In the genomic region with DNA sequence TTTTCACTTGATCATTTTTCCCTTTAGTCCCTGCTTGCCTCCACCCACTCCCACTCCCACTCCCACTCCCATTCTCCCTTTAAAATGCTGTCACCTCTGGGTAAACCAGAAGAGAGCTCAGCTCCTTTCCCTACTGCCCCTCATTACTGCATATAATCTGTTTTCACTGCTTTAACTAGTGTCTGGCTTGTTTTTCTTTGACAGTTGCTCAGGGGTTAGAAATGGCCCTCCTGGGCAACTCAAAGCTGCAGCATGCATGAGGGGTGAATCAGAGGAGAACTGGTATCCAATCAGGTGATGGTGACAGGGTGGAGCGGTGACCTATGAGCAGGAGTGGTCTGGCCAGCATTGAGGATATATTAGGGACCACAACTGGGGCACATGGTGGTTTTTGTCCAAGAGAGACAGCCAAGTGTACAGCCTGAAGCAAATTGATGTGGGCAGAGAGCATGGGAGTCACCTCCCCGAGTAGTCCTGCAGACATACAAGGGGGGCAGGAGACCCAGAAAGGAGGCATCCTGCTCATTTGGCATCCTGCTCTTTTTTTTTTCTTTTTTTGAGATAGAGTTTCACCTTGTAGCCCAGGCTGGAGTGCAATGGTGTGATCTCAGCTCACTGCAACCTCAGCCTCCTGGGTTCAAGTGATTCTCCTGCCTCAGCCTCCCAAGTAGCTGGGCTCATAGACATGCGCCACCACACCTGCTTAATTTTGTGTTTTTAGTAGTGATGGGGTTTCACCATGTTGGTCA, we compare ENCODE assay signal across 12 cellular contexts. TPM values are rescaled to one million over a fixed set of nuclear protein-coding genes. Genes with fewer than 3 reads are reported as not detected.
A peak's percentile ranks its signal among the peaks of the same experiment; 100 is the strongest.
DNase-seq lines count a peak whose midpoint lies in the region; ATAC-seq, FAIRE-seq and TF ChIP-seq lines count a peak whose summit lies in the region.
"Had no signal": no experiment of that assay in that cellular context is flagged by ENCODE, and none has a peak within 500 bp of the region (broad histone marks: within the 10 kb centered on the region; RNA-seq: fewer than 3 reads in every experiment).

No MANE protein-coding gene starts in this region.

- H3K4me3 ChIP-seq in ACC112 (ENCODE audit: low read depth, low read length) (peak overlapping the region; percentile 14; the same call in 1 of the 2 replicates), IMR-90 (ENCODE audit: insufficient read depth, low read depth, low read length) (no peak overlapping the region), mucosa of rectum (ENCODE audit: low read length in 2 of 2) (no peak overlapping the region)

- H2AFZ ChIP-seq in ACC112 (ENCODE audit: low read length, unreplicated experiment), result no peak overlapping the region
- peak overlapping the region; percentile 72 for H2AFZ ChIP-seq in IMR-90 (replicated peaks; ENCODE audit: low read length, poor library complexity)

- H4K20me1 ChIP-seq in IMR-90 (ENCODE audit: insufficient read depth, low read length), result no peaks in the 10 kb centered on the region

- peak overlapping the region; percentile 11 for H2AK9ac ChIP-seq in IMR-90 (replicated peaks; ENCODE audit: low read depth, low read length, poor library complexity)

- peak overlapping the region; percentile 69; the same call in 2 of the 3 replicates for H2BK15ac ChIP-seq in IMR-90 (ENCODE audit: low read depth, low read length)

- H3K79me1 ChIP-seq in IMR-90 (ENCODE audit: low read depth in 1 of 2, low read length in 2 of 2), result peaks cover 0 to 11% of the 10 kb centered on the region in 2 experiments; a peak in 1 of 4 replicates

- H4K8ac ChIP-seq in IMR-90 (ENCODE audit: low read depth in 2 of 2, low read length in 2 of 2), result peak overlapping the region; percentile 5 to 71; a peak in 2 of 4 replicates

- no peak for FAIRE-seq in frontal cortex (lab: Jason Lieb, UNC)

- H3K56ac ChIP-seq in IMR-90 (ENCODE audit: extremely low read depth, insufficient read depth, low read length), result peak overlapping the region; percentile 41; the same call in 1 of the 2 replicates

- peak; percentile 42; the same call in 1 of the 2 replicates for TF ChIP-seq POLR2A in IMR-90 (IDR thresholded peaks at IDR 0.05; ENCODE audit: low read depth, low read length)

- TF ChIP-seq CTCF in IMR-90 (conservative IDR thresholded peaks at IDR 0.05; ENCODE audit: low read depth, low read length) (no peak), chondrocyte (IDR thresholded peaks at IDR 0.05) (no peak)

- H3K79me2 ChIP-seq in ACC112 (ENCODE audit: control insufficient read depth, insufficient read depth, low read length, unreplicated experiment), result no peaks in the 10 kb centered on the region

- H3K9me3 Mint-ChIP-seq in chondrocyte (ENCODE audit: low read depth), result no peaks in the 10 kb centered on the region
- H3K9me3 Mint-ChIP-seq: CD8-positive, alpha-beta T cell; central memory CD8-positive, alpha-beta T cell; memory B cell had no signal

- H3K9me3 ChIP-seq in IMR-90 (ENCODE audit: control insufficient read depth, insufficient read depth, low read length), result no peaks in the 10 kb centered on the region
- H3K9me3 ChIP-seq in mucosa of rectum (ENCODE audit: control insufficient read depth in 2 of 2, low read length in 2 of 2), result no peaks in the 10 kb centered on the region

- intact Hi-C loops in IMR-90 (cut with micrococcal nuclease), result no loop called here

- peak overlapping the region; percentile 63 for H3K27ac ChIP-seq in ACC112 (ENCODE audit: low read depth, low read length)
- peak overlapping the region; percentile 55 for H3K27ac ChIP-seq in IMR-90 (ENCODE audit: insufficient read depth, low read length)
- H3K27ac ChIP-seq in mucosa of rectum (ENCODE audit: low read depth in 2 of 2, low read length in 2 of 2), result peak overlapping the region; percentile 80 to 82

- H3K27me3 ChIP-seq in ACC112 (ENCODE audit: insufficient read depth, low read length) (no peaks in the 10 kb centered on the region), IMR-90 (ENCODE audit: control insufficient read depth, insufficient read depth, low read length) (no peaks in the 10 kb centered on the region), mucosa of rectum (ENCODE audit: control insufficient read depth in 2 of 2, insufficient read depth in 2 of 2, low read length in 2 of 2) (no peaks in the 10 kb centered on the region)

- H3K4me1 Mint-ChIP-seq in chondrocyte (ENCODE audit: low read depth), result peaks cover 53% of the 10 kb centered on the region
- H3K4me1 Mint-ChIP-seq: activated CD4-positive, alpha-beta T cell treated with anti-CD3 and anti-CD28 coated beads for 36 hours; central memory CD8-positive, alpha-beta T cell; memory B cell had no signal

- peak; percentile 89 for DNase-seq in IMR-90
- no peak for DNase-seq in chondrocyte (ENCODE audit: low spot score)
- no peak for DNase-seq in DMS153 treated with DMSO at 0.1 percent for 48 hours (lab: John Stamatoyannopoulos, UW; ENCODE audit: unreplicated experiment)
- no peak for DNase-seq in frontal cortex (ENCODE audit: low spot score in 2 of 2)
- DNase-seq in effector CD8-positive, alpha-beta T cell (lab: John Stamatoyannopoulos, UW), result no peak
- DNase-seq: activated CD4-positive, alpha-beta T cell treated with anti-CD3 and anti-CD28 coated beads for 36 hours; CD8-positive, alpha-beta T cell had no signal

- H3K4me1 ChIP-seq in ACC112 (ENCODE audit: control insufficient read depth, insufficient read depth, low read length, unreplicated experiment), result peaks cover 41% of the 10 kb centered on the region
- H3K4me1 ChIP-seq in IMR-90 (ENCODE audit: control insufficient read depth, insufficient read depth, low read length), result peaks cover 26% of the 10 kb centered on the region
- peaks cover 26 to 53% of the 10 kb centered on the region in 2 donors for H3K4me1 ChIP-seq in mucosa of rectum (ENCODE audit: control insufficient read depth in 2 of 2, insufficient read depth in 2 of 2, low read length in 2 of 2)

- H2BK20ac ChIP-seq in IMR-90 (ENCODE audit: low read depth, low read length), result peak overlapping the region; percentile 81

- H3K4me2 ChIP-seq in IMR-90 (ENCODE audit: low read depth, low read length), result peak overlapping the region; percentile 44

- dilution Hi-C loops in IMR-90 (cut with HindIII; ENCODE audit: low sequenced_read_pairs, unreplicated experiment), result no loop called here

- in situ Hi-C loops in IMR-90 (cut with MboI; ENCODE audit: low sequenced_read_pairs), result loop anchor here (5.0 kb wide), 1 partner anchor 45 kb away; no protein-coding TSS in a partner anchor

- 0 out of 2 replicates have a peak overlapping the region, but pooled peaks have one; percentile 25 for H4K5ac ChIP-seq in IMR-90 (ENCODE audit: low read depth, low read length)

- peak overlapping the region; percentile 92 for H3K27ac Mint-ChIP-seq in chondrocyte (ENCODE audit: unreplicated experiment)
- H3K27ac Mint-ChIP-seq: activated CD4-positive, alpha-beta T cell treated with anti-CD3 and anti-CD28 coated beads for 36 hours; CD8-positive, alpha-beta T cell; memory B cell had no signal

- peak overlapping the region; percentile 71 for H2BK5ac ChIP-seq in IMR-90 (ENCODE audit: low read depth, low read length, poor library complexity, severe bottlenecking)

- H3K27me3 Mint-ChIP-seq in chondrocyte (ENCODE audit: low read depth), result no peaks in the 10 kb centered on the region
- H3K27me3 Mint-ChIP-seq: activated CD4-positive, alpha-beta T cell treated with anti-CD3 and anti-CD28 coated beads for 36 hours; central memory CD8-positive, alpha-beta T cell had no signal

- peak overlapping the region; percentile 53 for H4K91ac ChIP-seq in IMR-90 (ENCODE audit: insufficient read depth, low read depth, low read length)

- H3K23ac ChIP-seq in IMR-90 (ENCODE audit: low read depth, low read length), result no peak overlapping the region

- H3K4ac ChIP-seq in IMR-90 (ENCODE audit: low read depth, low read length), result peak overlapping the region; percentile 83

- H3K4me3 Mint-ChIP-seq in chondrocyte (ENCODE audit: unreplicated experiment), result peak overlapping the region; percentile 1
- H3K4me3 Mint-ChIP-seq: activated CD4-positive, alpha-beta T cell treated with anti-CD3 and anti-CD28 coated beads for 36 hours; CD8-positive, alpha-beta T cell; central memory CD8-positive, alpha-beta T cell; memory B cell had no signal

- CTCF ChIA-PET in IMR-90 (lab: Yijun Ruan, JAX), result no interaction called here

- ATAC-seq in IMR-90 (ENCODE audit: low read depth), result peak; percentile 78
- ATAC-seq in GM18498 (IDR thresholded peaks at IDR 0.05; ENCODE audit: unreplicated experiment), result no peak
- ATAC-seq: activated CD4-positive, alpha-beta T cell treated with anti-CD3 and anti-CD28 coated beads for 36 hours; CD8-positive, alpha-beta T cell had no signal

- H3K9ac ChIP-seq in IMR-90 (ENCODE audit: low read depth, low read length), result no peak overlapping the region
- H3K9ac ChIP-seq in mucosa of rectum (ENCODE audit: low read depth in 1 of 2, low read length in 2 of 2), result peak overlapping the region in 1 of 2 donors; percentile 33

- peak overlapping the region; percentile 81 for H2BK120ac ChIP-seq in IMR-90 (ENCODE audit: low read depth, low read length)

- TF ChIP-seq RAD21 in IMR-90 (IDR thresholded peaks at IDR 0.05; ENCODE audit: low read length), result no peak; the same call in 1 of the 2 replicates

- H3K9me1 ChIP-seq in IMR-90 (ENCODE audit: insufficient read depth, low read length), result peaks cover 23% of the 10 kb centered on the region

- H3K36me3 ChIP-seq in ACC112 (ENCODE audit: insufficient read depth, low read length), result no peaks in the 10 kb centered on the region
- H3K36me3 ChIP-seq in IMR-90 (ENCODE audit: control insufficient read depth, insufficient read depth, low read length), result no peaks in the 10 kb centered on the region
- H3K36me3 ChIP-seq in mucosa of rectum (ENCODE audit: control insufficient read depth in 2 of 2, insufficient read depth in 2 of 2, low read length in 2 of 2), result no peaks in the 10 kb centered on the region

- H3K18ac ChIP-seq in IMR-90 (ENCODE audit: low read depth, low read length), result peak overlapping the region; percentile 7; the same call in 1 of the 2 replicates

- no peaks in the 10 kb centered on the region for H3K36me3 Mint-ChIP-seq in chondrocyte (ENCODE audit: low read depth)
- H3K36me3 Mint-ChIP-seq: CD8-positive, alpha-beta T cell; memory B cell had no signal

- 14% methylated on average over 1 of the region's 3 CpGs; no CpG with 5 or more reads in 1 of the 2 experiments for WGBS in IMR-90 (ENCODE audit: extremely low coverage in 2 of 2, insufficient read length in 1 of 2), 2 experiments

- POLR2A ChIA-PET in IMR-90 (lab: Charles Lee; ENCODE audit: unreplicated experiment), result interaction anchor here (0.6 kb wide), 1 partner anchor 19 kb away, joined by 5 read pairs; no protein-coding TSS in a partner anchor

- peak overlapping the region; percentile 61 for H3K14ac ChIP-seq in IMR-90 (replicated peaks; ENCODE audit: low read depth, low read length)

- H2AK5ac ChIP-seq in IMR-90 (ENCODE audit: low read depth, low read length), result peak overlapping the region; percentile 90; the same call in 1 of the 2 replicates

- no TSS peak for BruUV-seq in IMR-90 (replicated peaks; lab: Mats Ljungman, UMichigan)

TF ChIP-seq in IMR-90, 13 proteins besides CTCF, POLR2A, EP300 and RAD21 (continues in another document):
- no peak for TF ChIP-seq RFX5 (IDR thresholded peaks at IDR 0.05; ENCODE audit: low read depth, low read length)

RNA-seq across cellular contexts. Expression of a gene that starts 42.7 kb away (rescaled TPM):
- 110 and 189 TPM in 2 replicates for total RNA-seq in IMR-90 (2012; rRNA removed)
- 76.2 and 90.1 TPM in 2 replicates for polyA plus RNA-seq in IMR-90 (2012; rRNA removed)
- polyA plus RNA-seq in IMR-90 (2012; cell fraction: cytosol; rRNA removed), result 75.8 and 86.2 TPM in 2 replicates
- polyA plus RNA-seq in IMR-90 (2012; cell fraction: nucleus; rRNA removed; ENCODE audit: low replicate concordance), result 46.9 and 169 TPM in 2 replicates
- 86.0 to 113 TPM (median 92.0 TPM) in 3 replicates for total RNA-seq in chondrocyte
- 106 TPM for total RNA-seq in frontal cortex
